In genomic region chr14:23352506-23353432, GRCh38 we compare ENCODE assay signal across 8 cellular contexts. TPM values are rescaled to one million over a fixed set of nuclear protein-coding genes. Genes with fewer than 3 reads are reported as not detected.
DNase-seq lines count a peak whose midpoint lies in the region; ATAC-seq lines count a peak whose summit lies in the region.

Gene SLC22A17 (minus strand): TSS chr14:23352887.

- ATAC-seq in GM18520 (IDR thresholded peaks at IDR 0.05; ENCODE audit: unreplicated experiment) (no peak), HG02852 (IDR thresholded peaks at IDR 0.05; ENCODE audit: unreplicated experiment) (no peak)

- in situ Hi-C loops in G401 (cut with HindIII; ENCODE audit: low sequenced_read_pairs): no loop called here

- DNase-seq in G401 (ENCODE audit: low spot score) (peak; percentile 96), NCI-H460 (ENCODE audit: extremely low read depth, low read depth) (peak; percentile 43), activated T-cell treated with anti-CD3 and anti-CD28 coated beads for 1 hour (ENCODE audit: low read depth) (peak; percentile 34), epithelial cell of prostate (ENCODE audit: low read depth, low spot score) (peak; percentile 31), mesenteric fat pad (ENCODE audit: low spot score) (peak; percentile 89)
- DNase-seq in stimulated activated CD4-positive, alpha-beta T cell treated with anti-CD3 and anti-CD28 coated beads, TNF-alpha, amount 100 ng/mL, for 4 hours (ENCODE audit: low read depth in 3 of 3): peak; percentile 16 to 26 (median 20)

- no peak within 1 kb of the TSS for H3K27ac ChIP-seq in epithelial cell of prostate

RNA-seq across cellular contexts. Expression of gene SLC22A17, which starts in this region (rescaled TPM):
- total RNA-seq in G401 (2014; rRNA removed; shearing (Covaris generic)): 21.3 and 25.9 TPM in 2 replicates
- total RNA-seq in NCI-H460 (2014; rRNA removed; shearing (Covaris generic)): 1.6 and 2.2 TPM in 2 replicates
- polyA plus RNA-seq in NCI-H460 (2014; cell fraction: nucleus; rRNA removed): 0.87 and 3.8 TPM in 2 replicates
- 7.0 TPM for total RNA-seq in mesenteric fat pad

Comparison
In these comparisons a context has a peak if more than half of its experiments do, and no peak if none do; other contexts are left out.
1. DNase-seq: peak in every context shown above with its lines; median percentile 96 in G401; 89 in mesenteric fat pad; 43 in NCI-H460; 34 in activated T-cell treated with anti-CD3 and anti-CD28 coated beads for 1 hour; 31 in epithelial cell of prostate; 20 in stimulated activated CD4-positive, alpha-beta T cell treated with anti-CD3 and anti-CD28 coated beads, TNF-alpha, amount 100 ng/mL, for 4 hours.